ENCODE assay signal across 24 cellular contexts in genomic region chr10:95399167-95399566, GRCh38.
DNase-seq lines count a peak whose midpoint lies in the region; ATAC-seq, FAIRE-seq and TF ChIP-seq lines count a peak whose summit lies in the region.
"Had no signal": no experiment of that assay in that cellular context is flagged by ENCODE, and none has a peak within 500 bp of the region (broad histone marks: within the 10 kb centered on the region; RNA-seq: fewer than 3 reads in every experiment).

No MANE protein-coding gene starts in this region.

- no peak for TF ChIP-seq POLR2A in HepG2 (IDR thresholded peaks at IDR 0.05; ENCODE audit: insufficient read depth in 1 of 2, low read depth in 2 of 2, low read length in 2 of 2)
- no peak for TF ChIP-seq POLR2A in gastroesophageal sphincter (IDR thresholded peaks at IDR 0.05)
- TF ChIP-seq POLR2A in stomach (IDR thresholded peaks at IDR 0.05): no peak

- CTCF ChIA-PET in HepG2 (lab: Yijun Ruan, JAX; ENCODE audit: low intra/inter-chr PET ratio, low total read pairs): no interaction called here

- no peak overlapping the region for H3K27ac ChIP-seq in liver (ENCODE audit: low read depth in 1 of 2, low read length in 2 of 2)
- no peak overlapping the region for H3K27ac ChIP-seq in HepG2 (ENCODE audit: extremely low read length, insufficient read depth, low read length)
- peak overlapping the region; percentile 57 to 97 (median 82) for H3K27ac ChIP-seq in gastroesophageal sphincter
- H3K27ac ChIP-seq in stomach: peak overlapping the region in 3 of 5 donors; percentile 79 to 95 (median 85)
- H3K27ac ChIP-seq: BLaER1 treated with 17β-estradiol and CSF1 and Interleukin-3, amounts not matched to agents 10 nM and 100 nM; GM23248 had no signal

- peaks cover 2% of the 10 kb centered on the region for H3K36me3 Mint-ChIP-seq in T-helper 17 cell (ENCODE audit: low read depth)

- TF ChIP-seq RAD21 in liver (IDR thresholded peaks at IDR 0.05): no peak
- no peak for TF ChIP-seq RAD21 in HepG2 (CRISPR knock-in tag; IDR thresholded peaks at IDR 0.05)

- no peaks in the 10 kb centered on the region for H4K20me1 ChIP-seq in HepG2 (ENCODE audit: insufficient read depth, low read length)

- H3K79me2 ChIP-seq in HepG2 (ENCODE audit: insufficient read depth, low read length): no peaks in the 10 kb centered on the region

- H2AFZ ChIP-seq in HepG2 (ENCODE audit: low read length): no peak overlapping the region
- H2AFZ ChIP-seq: GM23248 had no signal

- no peak overlapping the region for H3K27ac Mint-ChIP-seq in T-helper 17 cell
- H3K27ac Mint-ChIP-seq: CD8-positive, alpha-beta memory T cell had no signal

- H3K27me3 ChIP-seq in liver (ENCODE audit: control insufficient read depth in 4 of 4, insufficient read depth in 4 of 4, low read length in 3 of 4) (no peaks in the 10 kb centered on the region), HepG2 (ENCODE audit: control insufficient read depth in 1 of 2, insufficient read depth in 2 of 2, low read length in 2 of 2) (no peaks in the 10 kb centered on the region), gastroesophageal sphincter (no peaks in the 10 kb centered on the region), stomach (no peaks in the 10 kb centered on the region)
- H3K27me3 ChIP-seq: BLaER1 treated with 17β-estradiol and CSF1 and Interleukin-3, amounts not matched to agents 10 nM and 100 nM; Peyer's patch had no signal

- H3K27me3 Mint-ChIP-seq in T-helper 17 cell: peaks cover 4% of the 10 kb centered on the region

- H3K4me2 ChIP-seq in HepG2 (ENCODE audit: low read depth, low read length): no peak overlapping the region

- ATAC-seq in HepG2: no peak
- ATAC-seq in gastroesophageal sphincter: peak; percentile 4
- ATAC-seq in T-helper 17 cell: no peak
- ATAC-seq in HG03039 (IDR thresholded peaks at IDR 0.05; ENCODE audit: unreplicated experiment): no peak

- peaks cover 3% of the 10 kb centered on the region for H3K4me1 Mint-ChIP-seq in T-helper 17 cell
- H3K4me1 Mint-ChIP-seq: CD8-positive, alpha-beta memory T cell had no signal

- H3K4me3 ChIP-seq in liver (ENCODE audit: low read depth in 1 of 3, low read length in 3 of 3) (no peak overlapping the region), HepG2 (replicated peaks in 1 of 3; ENCODE audit: insufficient read depth in 1 of 3, low read depth in 2 of 3, low read length in 3 of 3) (no peak overlapping the region), gastroesophageal sphincter (no peak overlapping the region), stomach (no peak overlapping the region)
- H3K4me3 ChIP-seq: BLaER1 treated with 17β-estradiol and CSF1 and Interleukin-3, amounts not matched to agents 10 nM and 100 nM; GM23248; HAP-1; Peyer's patch had no signal

- H3K4me3 Mint-ChIP-seq in T-helper 17 cell: no peak overlapping the region
- H3K4me3 Mint-ChIP-seq: CD8-positive, alpha-beta memory T cell had no signal

- H3K36me3 ChIP-seq in liver (ENCODE audit: control insufficient read depth in 4 of 4, insufficient read depth in 3 of 4, low read depth in 1 of 4, low read length in 3 of 4) (peaks cover 5 to 46% (median 36%) of the 10 kb centered on the region in 4 donors), HepG2 (replicated peaks in 1 of 2; ENCODE audit: control insufficient read depth in 1 of 2, insufficient read depth in 2 of 2, low read length in 2 of 2) (peaks cover 28 to 66% of the 10 kb centered on the region in 2 experiments), gastroesophageal sphincter (peaks cover 5 to 97% of the 10 kb centered on the region in 2 donors), stomach (peaks cover 36 to 78% (median 61%) of the 10 kb centered on the region in 4 donors)
- H3K36me3 ChIP-seq: HAP-1 had no signal

- H3K9ac ChIP-seq in liver (ENCODE audit: low read depth in 1 of 2, low read length in 2 of 2): no peak overlapping the region
- H3K9ac ChIP-seq in HepG2 (ENCODE audit: insufficient read depth, low read depth, low read length): no peak overlapping the region
- H3K9ac ChIP-seq: BLaER1 treated with 17β-estradiol and CSF1 and Interleukin-3, amounts not matched to agents 10 nM and 100 nM; GM23248 had no signal

- in situ Hi-C loops in HepG2 (cut with HindIII; ENCODE audit: extremely low pct_ligation_motif_present, low pct_unique_long_range_greater_than_20kb): no loop called here

- BruUV-seq in HepG2 (replicated peaks; lab: Mats Ljungman, UMichigan): no TSS peak

- intact Hi-C loops in HepG2 (cut with micrococcal nuclease; ENCODE audit: unreplicated experiment): no loop called here
- intact Hi-C loops in stomach (cut with DNase I; ENCODE audit: low total_unique reads): no loop called here

- TF ChIP-seq CTCF in liver (IDR thresholded peaks at IDR 0.05; ENCODE audit: low read depth, low read length, missing input control) (no peak), HepG2 (CRISPR knock-in tag; IDR thresholded peaks at IDR 0.05) (no peak), gastroesophageal sphincter (IDR thresholded peaks at IDR 0.05) (no peak), stomach (IDR thresholded peaks at IDR 0.05) (no peak), D721Med (IDR thresholded peaks at IDR 0.05; ENCODE audit: insufficient read depth, missing control alignments) (no peak)

- no peak for FAIRE-seq in HepG2 (lab: Jason Lieb, UNC)
- no peak for FAIRE-seq in RCC 7860 (lab: Jason Lieb, UNC)
- no peak for FAIRE-seq in D721Med (lab: Jason Lieb, UNC)
- FAIRE-seq: GM12892, GM18507 had no signal

- H3K4me1 ChIP-seq in liver (ENCODE audit: control insufficient read depth in 4 of 4, insufficient read depth in 4 of 4, low read length in 3 of 4) (no peaks in the 10 kb centered on the region), HepG2 (ENCODE audit: insufficient read depth, low read length) (no peaks in the 10 kb centered on the region), gastroesophageal sphincter (peaks cover 2 to 100% (median 22%) of the 10 kb centered on the region in 3 donors), stomach (peaks cover 0 to 61% (median 28%) of the 10 kb centered on the region in 4 donors)
- H3K4me1 ChIP-seq: HAP-1, Peyer's patch had no signal

- H3K9me3 ChIP-seq in liver (ENCODE audit: control insufficient read depth in 4 of 4, low read length in 3 of 4): no peaks in the 10 kb centered on the region
- H3K9me3 ChIP-seq in HepG2 (ENCODE audit: low read length): no peaks in the 10 kb centered on the region
- no peaks in the 10 kb centered on the region for H3K9me3 ChIP-seq in gastroesophageal sphincter
- H3K9me3 ChIP-seq in stomach: no peaks in the 10 kb centered on the region
- H3K9me3 ChIP-seq in T-helper 17 cell (ENCODE audit: control insufficient read depth, low read length, poor library complexity, severe bottlenecking): no peaks in the 10 kb centered on the region
- H3K9me3 ChIP-seq: BLaER1 treated with 17β-estradiol and CSF1 and Interleukin-3, amounts not matched to agents 10 nM and 100 nM; HAP-1; Peyer's patch had no signal

- DNase-seq in HepG2 (ENCODE audit: low spot score) (no peak), stomach (no peak), RCC 7860 (ENCODE audit: low spot score) (no peak), D721Med (ENCODE audit: insufficient read length, low spot score) (no peak), T-helper 17 cell (no peak)
- DNase-seq: CD8-positive, alpha-beta memory T cell; DMS79; GM23248; MM.1S; NCI-H1092 treated with DMSO at 0.1 percent for 48 hours; NCI-H146; NCI-H2081; NCI-H2171 treated with DMSO at 0.1 percent for 48 hours; NCI-H446; NCI-H526 treated with DMSO at 0.1 percent for 48 hours; Peyer's patch; SHP77 had no signal

- WGBS in liver: 84% methylated on average over 5 of the region's 5 CpGs
- 94% methylated on average over 5 of the region's 5 CpGs for WGBS in HepG2 (ENCODE audit: low lambda C conversion rate)
- 18 to 37% methylated on average over 3 to 5 of the region's 5 CpGs for WGBS in gastroesophageal sphincter (ENCODE audit: low coverage in 1 of 2), 2 donors
- WGBS in stomach, 5 donors: 72 to 79% (median 74%) methylated on average over 5 of the region's 5 CpGs

- POLR2A ChIA-PET in HepG2 (lab: Yijun Ruan, JAX): no interaction called here

- no peak for TF ChIP-seq EP300 in HepG2 (IDR thresholded peaks at IDR 0.05; ENCODE audit: low read depth in 2 of 2, low read length in 2 of 2)
- no peak for TF ChIP-seq EP300 in HepG2 (CRISPR knock-in tag; IDR thresholded peaks at IDR 0.05; ENCODE audit: borderline replicate concordance)
- no peak for TF ChIP-seq EP300 in gastroesophageal sphincter (IDR thresholded peaks at IDR 0.05)
- peak; percentile 66 for TF ChIP-seq EP300 in stomach (IDR thresholded peaks at IDR 0.05)

TF ChIP-seq in liver, 16 proteins besides CTCF, POLR2A, EP300 and RAD21:
- TF ChIP-seq RXRA (IDR thresholded peaks at IDR 0.05) (peak in 1 of 2 donors; percentile 22), TAF1 (conservative IDR thresholded peaks at IDR 0.05) (no peak), NR2F2 (IDR thresholded peaks at IDR 0.05) (peak; percentile 95), EGR1 (IDR thresholded peaks at IDR 0.05; ENCODE audit: low read depth in 2 of 2) (no peak)

TF ChIP-seq in HepG2, 621 proteins besides CTCF, POLR2A, EP300 and RAD21 (continues in another document):
- TF ChIP-seq ZNF329 (CRISPR knock-in tag; IDR thresholded peaks at IDR 0.05; ENCODE audit: low read depth): no peak
- no peak for TF ChIP-seq ZNF143 (CRISPR knock-in tag; IDR thresholded peaks at IDR 0.05)
- no peak for TF ChIP-seq AHR (CRISPR knock-in tag; IDR thresholded peaks at IDR 0.05)
- TF ChIP-seq PAXIP1 (CRISPR knock-in tag; conservative IDR thresholded peaks at IDR 0.05): no peak
- no peak for TF ChIP-seq GATAD2A (CRISPR knock-in tag; IDR thresholded peaks at IDR 0.05)
- no peak for TF ChIP-seq TCF12 (IDR thresholded peaks at IDR 0.05)
- TF ChIP-seq TCF12 (CRISPR knock-in tag; IDR thresholded peaks at IDR 0.05): no peak

Comparison
In these comparisons a context has a peak if more than half of its experiments do, and no peak if none do; other contexts are left out.
1. H3K27ac ChIP-seq: peak in gastroesophageal sphincter (4 of 4) and stomach (3 of 5); none in liver (0 of 2) and HepG2 (single experiment).